ENCODE assay signal across 22 cellular contexts in genomic region chr7:87147500-87147899, GRCh38.
"Had no signal": no experiment of that assay in that cellular context is flagged by ENCODE, and none has a peak within 500 bp of the region (broad histone marks: within the 10 kb centered on the region; RNA-seq: fewer than 3 reads in every experiment).

No MANE protein-coding gene starts in this region.

- ATAC-seq: activated T-cell treated with anti-CD3 and anti-CD28 coated beads, Interleukin-2, amount 50 U/mL, for 72 hours; gastroesophageal sphincter; heart right ventricle; naive thymus-derived CD4-positive, alpha-beta T cell; stimulated activated naive B cell treated with anti-CD40 and anti-IgM and Interleukin-4, amounts not matched to agents 10 μg/mL and 1 μg/mL and 100 μg/mL, for 72 hours had no signal

- H3K9me3 Mint-ChIP-seq: activated naive CD4-positive, alpha-beta T cell treated with anti-CD3 and anti-CD28 coated beads, Interleukin-2, amount 50 U/mL, for 24 hours; activated T-cell treated with anti-CD3 and anti-CD28 coated beads, Interleukin-2, amount 50 U/mL, for 72 hours; central memory CD8-positive, alpha-beta T cell; stimulated activated naive B cell treated with anti-CD40 and anti-IgM and Interleukin-4, amounts not matched to agents 10 μg/mL and 1 μg/mL and 100 μg/mL, for 72 hours had no signal

- H3K27me3 ChIP-seq: ascending aorta, colonic mucosa, esophagus muscularis mucosa, gastroesophageal sphincter, heart right ventricle, sigmoid colon, spleen, thyroid gland had no signal

- H3K9me3 ChIP-seq: ascending aorta, colonic mucosa, esophagus muscularis mucosa, gastroesophageal sphincter, heart right ventricle, left ventricle myocardium inferior, sigmoid colon, spleen, thyroid gland had no signal

- DNase-seq: activated CD4-positive, CD25-positive, alpha-beta regulatory T cell treated with anti-CD3 and anti-CD28 coated beads, Interleukin-2, amount 50 U/mL, for 72 hours; activated CD8-positive, alpha-beta memory T cell treated with anti-CD3 and anti-CD28 coated beads for 24 hours; activated CD8-positive, alpha-beta memory T cell treated with anti-CD3 and anti-CD28 coated beads, Interleukin-2, amount 50 U/mL, for 48 hours; activated gamma-delta T cell; activated T-cell treated with anti-CD3 and anti-CD28 coated beads, Interleukin-2, amount 50 U/mL, for 72 hours; colonic mucosa; heart right ventricle; kidney glomerular epithelial cell; left ventricle myocardium inferior; naive thymus-derived CD4-positive, alpha-beta T cell; sigmoid colon; stimulated activated CD4-positive, alpha-beta T cell treated with anti-CD3 and anti-CD28 coated beads, Interleukin-4, amount 100 ng/mL, for 4 hours; stimulated activated naive B cell treated with anti-CD40 and anti-IgM and Interleukin-4, amounts not matched to agents 10 μg/mL and 1 μg/mL and 100 μg/mL, for 72 hours; T1000; thyroid gland had no signal

- H3K4me3 ChIP-seq: ascending aorta, colonic mucosa, esophagus muscularis mucosa, gastroesophageal sphincter, heart right ventricle, left ventricle myocardium inferior, sigmoid colon, spleen, thyroid gland had no signal

- H3K27ac Mint-ChIP-seq: activated naive CD4-positive, alpha-beta T cell treated with anti-CD3 and anti-CD28 coated beads, Interleukin-2, amount 50 U/mL, for 24 hours; activated T-cell treated with anti-CD3 and anti-CD28 coated beads, Interleukin-2, amount 50 U/mL, for 72 hours; stimulated activated naive B cell treated with anti-CD40 and anti-IgM and Interleukin-4, amounts not matched to agents 10 μg/mL and 1 μg/mL and 100 μg/mL, for 72 hours had no signal

- H3K36me3 ChIP-seq: ascending aorta, colonic mucosa, esophagus muscularis mucosa, gastroesophageal sphincter, heart right ventricle, left ventricle myocardium inferior, sigmoid colon, spleen, thyroid gland had no signal

- H3K36me3 Mint-ChIP-seq: activated naive CD4-positive, alpha-beta T cell treated with anti-CD3 and anti-CD28 coated beads, Interleukin-2, amount 50 U/mL, for 24 hours; naive thymus-derived CD4-positive, alpha-beta T cell; stimulated activated naive B cell treated with anti-CD40 and anti-IgM and Interleukin-4, amounts not matched to agents 10 μg/mL and 1 μg/mL and 100 μg/mL, for 72 hours had no signal

- H3K9ac ChIP-seq: parathyroid adenoma had no signal

- H3K27me3 Mint-ChIP-seq: activated naive CD4-positive, alpha-beta T cell treated with anti-CD3 and anti-CD28 coated beads, Interleukin-2, amount 50 U/mL, for 24 hours; central memory CD8-positive, alpha-beta T cell; stimulated activated naive B cell treated with anti-CD40 and anti-IgM and Interleukin-4, amounts not matched to agents 10 μg/mL and 1 μg/mL and 100 μg/mL, for 72 hours had no signal

- H3K27ac ChIP-seq: ascending aorta, colonic mucosa, esophagus muscularis mucosa, gastroesophageal sphincter, heart right ventricle, left ventricle myocardium inferior, parathyroid adenoma, sigmoid colon, spleen had no signal

- H3K4me3 Mint-ChIP-seq: activated naive CD4-positive, alpha-beta T cell treated with anti-CD3 and anti-CD28 coated beads, Interleukin-2, amount 50 U/mL, for 24 hours; activated T-cell treated with anti-CD3 and anti-CD28 coated beads, Interleukin-2, amount 50 U/mL, for 72 hours; central memory CD8-positive, alpha-beta T cell; naive thymus-derived CD4-positive, alpha-beta T cell; stimulated activated naive B cell treated with anti-CD40 and anti-IgM and Interleukin-4, amounts not matched to agents 10 μg/mL and 1 μg/mL and 100 μg/mL, for 72 hours had no signal

- H3K79me2 ChIP-seq: parathyroid adenoma had no signal
